1 cellular context compared by ENCODE assay signal in the genomic region with DNA sequence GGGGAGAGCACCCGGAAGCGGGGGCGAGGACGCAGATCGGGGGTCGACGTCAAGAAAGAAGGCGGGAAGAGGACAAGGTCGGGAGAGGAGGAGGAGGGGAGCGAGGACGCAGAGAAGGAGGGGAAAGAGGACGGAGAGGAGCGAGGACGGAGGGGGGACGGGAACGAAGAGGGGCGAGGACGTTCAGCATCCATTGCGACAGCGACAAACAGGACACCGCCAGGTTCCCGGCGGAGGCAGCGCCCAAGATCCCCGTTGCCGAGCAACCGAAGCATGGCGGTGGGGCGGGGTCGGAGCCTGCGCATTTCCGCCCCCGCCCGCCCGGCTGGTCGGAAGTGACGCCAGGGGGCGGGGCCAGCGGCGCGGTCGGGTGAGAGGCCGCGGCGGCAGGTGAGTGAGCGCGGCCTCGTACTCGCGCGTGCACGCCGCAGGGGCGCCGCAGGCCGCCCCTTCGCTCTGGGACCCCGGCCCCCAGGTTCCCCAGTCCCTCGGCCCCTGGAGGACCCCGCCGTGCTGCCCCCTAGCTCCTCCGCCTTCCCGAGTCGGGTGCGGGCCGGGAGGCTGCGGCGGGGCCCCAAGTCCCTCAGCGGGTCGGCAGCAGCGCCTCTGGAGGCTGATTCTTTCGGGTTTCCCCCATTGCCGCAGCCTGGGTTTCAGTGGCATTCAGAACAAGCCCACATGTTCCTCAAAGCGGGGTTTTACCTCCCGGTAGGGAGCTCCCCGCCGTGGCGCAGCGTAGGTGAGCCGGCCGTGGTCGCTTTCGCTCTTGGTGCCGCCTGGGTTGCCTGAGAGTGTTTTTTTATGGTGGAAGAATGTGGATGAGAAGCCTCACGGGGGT.
TF ChIP-seq lines count a peak whose summit lies in the region.

A gene with protein sequence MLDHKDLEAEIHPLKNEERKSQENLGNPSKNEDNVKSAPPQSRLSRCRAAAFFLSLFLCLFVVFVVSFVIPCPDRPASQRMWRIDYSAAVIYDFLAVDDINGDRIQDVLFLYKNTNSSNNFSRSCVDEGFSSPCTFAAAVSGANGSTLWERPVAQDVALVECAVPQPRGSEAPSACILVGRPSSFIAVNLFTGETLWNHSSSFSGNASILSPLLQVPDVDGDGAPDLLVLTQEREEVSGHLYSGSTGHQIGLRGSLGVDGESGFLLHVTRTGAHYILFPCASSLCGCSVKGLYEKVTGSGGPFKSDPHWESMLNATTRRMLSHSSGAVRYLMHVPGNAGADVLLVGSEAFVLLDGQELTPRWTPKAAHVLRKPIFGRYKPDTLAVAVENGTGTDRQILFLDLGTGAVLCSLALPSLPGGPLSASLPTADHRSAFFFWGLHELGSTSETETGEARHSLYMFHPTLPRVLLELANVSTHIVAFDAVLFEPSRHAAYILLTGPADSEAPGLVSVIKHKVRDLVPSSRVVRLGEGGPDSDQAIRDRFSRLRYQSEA (plus strand): TSS at position 354 of the 838 bp plus-strand sequence. CDS start 19,593 bp downstream, outside the sequence.

TF ChIP-seq in K562, 482 proteins besides CTCF, POLR2A, EP300 and RAD21 (continued from another document and continues in another):
- TF ChIP-seq SRSF3 (IDR thresholded peaks at IDR 0.05; ENCODE audit: insufficient read depth, low read length) (no peak), SMAD1 (IDR thresholded peaks at IDR 0.05; ENCODE audit: low read depth, low read length, partially characterized antibody) (no peak), FOXK2 (conservative IDR thresholded peaks at IDR 0.05 in 1 of 2, IDR thresholded peaks at IDR 0.05 in 1 of 2; ENCODE audit: low read depth in 2 of 2) (peak; percentile 67 to 80), RCOR1 (IDR thresholded peaks at IDR 0.05; ENCODE audit: borderline replicate concordance in 1 of 2, low read depth in 2 of 2, low read length in 2 of 2) (peak in 1 of 2 experiments; percentile 72; a peak in 1 of 4 replicates), EHMT2 (IDR thresholded peaks at IDR 0.05) (peak; percentile 11; the same call in 1 of the 2 replicates), GATAD2B (IDR thresholded peaks at IDR 0.05; ENCODE audit: borderline replicate concordance) (peak; percentile 86), ZNF79 (CRISPR knock-in tag; IDR thresholded peaks at IDR 0.05; ENCODE audit: low read depth) (no peak), E2F3 (CRISPR knock-in tag; IDR thresholded peaks at IDR 0.05) (no peak), MCM5 (IDR thresholded peaks at IDR 0.05; ENCODE audit: low read depth) (no peak), ZNF766 (CRISPR knock-in tag; conservative IDR thresholded peaks at IDR 0.05) (peak; percentile 46; the same call in 1 of the 2 replicates), ZNF274 (IDR thresholded peaks at IDR 0.05; ENCODE audit: borderline replicate concordance, low read depth, low read length) (no peak), POU5F1 (IDR thresholded peaks at IDR 0.05; ENCODE audit: borderline replicate concordance, low read depth, low read length, partially characterized antibody) (no peak), KDM1A (IDR thresholded peaks at IDR 0.05) (peak in 1 of 2 experiments; percentile 73; a peak in 3 of 4 replicates), FOXJ2 (tag; IDR thresholded peaks at IDR 0.05) (peak; percentile 71; the same call in 1 of the 2 replicates), ARID1B (IDR thresholded peaks at IDR 0.05) (peak; percentile 55), SRSF7 (optimal IDR thresholded peaks at IDR 0.05; ENCODE audit: low read depth, low read length) (no peak), NONO (IDR thresholded peaks at IDR 0.05; ENCODE audit: low read depth in 2 of 2, low read length in 1 of 2) (peak; percentile 62 to 87; a peak in 3 of 4 replicates), XRCC5 (IDR thresholded peaks at IDR 0.05; ENCODE audit: low read depth, low read length) (no peak), NR4A1 (CRISPR knock-in tag; IDR thresholded peaks at IDR 0.05) (no peak), NR4A1 (tag; IDR thresholded peaks at IDR 0.05) (no peak), SIN3B (IDR thresholded peaks at IDR 0.05; ENCODE audit: low read depth) (peak; percentile 66), ZNF217 (CRISPR knock-in tag; IDR thresholded peaks at IDR 0.05) (no peak), TEAD2 (tag; IDR thresholded peaks at IDR 0.05) (no peak), NUFIP1 (IDR thresholded peaks at IDR 0.05; ENCODE audit: partially characterized antibody) (no peak), ZEB2 (IDR thresholded peaks at IDR 0.05) (peak; percentile 53), ZSCAN29 (IDR thresholded peaks at IDR 0.05) (peak; percentile 73; the same call in 1 of the 2 replicates), TEAD4 (IDR thresholded peaks at IDR 0.05; ENCODE audit: low read length) (no peak), TEAD4 (CRISPR knock-in tag; IDR thresholded peaks at IDR 0.05; ENCODE audit: borderline replicate concordance) (no peak), NRF1 (conservative IDR thresholded peaks at IDR 0.05 in 1 of 2, IDR thresholded peaks at IDR 0.05 in 1 of 2) (peak; percentile 86 to 87), DIDO1 (tag; IDR thresholded peaks at IDR 0.05; ENCODE audit: low read depth) (no peak), HIVEP1 (CRISPR knock-in tag; IDR thresholded peaks at IDR 0.05) (no peak), NR2F6 (CRISPR knock-in tag; IDR thresholded peaks at IDR 0.05) (no peak), HMG20A (CRISPR knock-in tag; conservative IDR thresholded peaks at IDR 0.05) (no peak)
- TF ChIP-seq, protein P1, sequence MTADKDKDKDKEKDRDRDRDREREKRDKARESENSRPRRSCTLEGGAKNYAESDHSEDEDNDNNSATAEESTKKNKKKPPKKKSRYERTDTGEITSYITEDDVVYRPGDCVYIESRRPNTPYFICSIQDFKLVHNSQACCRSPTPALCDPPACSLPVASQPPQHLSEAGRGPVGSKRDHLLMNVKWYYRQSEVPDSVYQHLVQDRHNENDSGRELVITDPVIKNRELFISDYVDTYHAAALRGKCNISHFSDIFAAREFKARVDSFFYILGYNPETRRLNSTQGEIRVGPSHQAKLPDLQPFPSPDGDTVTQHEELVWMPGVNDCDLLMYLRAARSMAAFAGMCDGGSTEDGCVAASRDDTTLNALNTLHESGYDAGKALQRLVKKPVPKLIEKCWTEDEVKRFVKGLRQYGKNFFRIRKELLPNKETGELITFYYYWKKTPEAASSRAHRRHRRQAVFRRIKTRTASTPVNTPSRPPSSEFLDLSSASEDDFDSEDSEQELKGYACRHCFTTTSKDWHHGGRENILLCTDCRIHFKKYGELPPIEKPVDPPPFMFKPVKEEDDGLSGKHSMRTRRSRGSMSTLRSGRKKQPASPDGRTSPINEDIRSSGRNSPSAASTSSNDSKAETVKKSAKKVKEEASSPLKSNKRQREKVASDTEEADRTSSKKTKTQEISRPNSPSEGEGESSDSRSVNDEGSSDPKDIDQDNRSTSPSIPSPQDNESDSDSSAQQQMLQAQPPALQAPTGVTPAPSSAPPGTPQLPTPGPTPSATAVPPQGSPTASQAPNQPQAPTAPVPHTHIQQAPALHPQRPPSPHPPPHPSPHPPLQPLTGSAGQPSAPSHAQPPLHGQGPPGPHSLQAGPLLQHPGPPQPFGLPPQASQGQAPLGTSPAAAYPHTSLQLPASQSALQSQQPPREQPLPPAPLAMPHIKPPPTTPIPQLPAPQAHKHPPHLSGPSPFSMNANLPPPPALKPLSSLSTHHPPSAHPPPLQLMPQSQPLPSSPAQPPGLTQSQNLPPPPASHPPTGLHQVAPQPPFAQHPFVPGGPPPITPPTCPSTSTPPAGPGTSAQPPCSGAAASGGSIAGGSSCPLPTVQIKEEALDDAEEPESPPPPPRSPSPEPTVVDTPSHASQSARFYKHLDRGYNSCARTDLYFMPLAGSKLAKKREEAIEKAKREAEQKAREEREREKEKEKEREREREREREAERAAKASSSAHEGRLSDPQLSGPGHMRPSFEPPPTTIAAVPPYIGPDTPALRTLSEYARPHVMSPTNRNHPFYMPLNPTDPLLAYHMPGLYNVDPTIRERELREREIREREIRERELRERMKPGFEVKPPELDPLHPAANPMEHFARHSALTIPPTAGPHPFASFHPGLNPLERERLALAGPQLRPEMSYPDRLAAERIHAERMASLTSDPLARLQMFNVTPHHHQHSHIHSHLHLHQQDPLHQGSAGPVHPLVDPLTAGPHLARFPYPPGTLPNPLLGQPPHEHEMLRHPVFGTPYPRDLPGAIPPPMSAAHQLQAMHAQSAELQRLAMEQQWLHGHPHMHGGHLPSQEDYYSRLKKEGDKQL (CRISPR knock-in tag; IDR thresholded peaks at IDR 0.05; ENCODE audit: borderline replicate concordance) = no peak
- TF ChIP-seq, protein P2, sequence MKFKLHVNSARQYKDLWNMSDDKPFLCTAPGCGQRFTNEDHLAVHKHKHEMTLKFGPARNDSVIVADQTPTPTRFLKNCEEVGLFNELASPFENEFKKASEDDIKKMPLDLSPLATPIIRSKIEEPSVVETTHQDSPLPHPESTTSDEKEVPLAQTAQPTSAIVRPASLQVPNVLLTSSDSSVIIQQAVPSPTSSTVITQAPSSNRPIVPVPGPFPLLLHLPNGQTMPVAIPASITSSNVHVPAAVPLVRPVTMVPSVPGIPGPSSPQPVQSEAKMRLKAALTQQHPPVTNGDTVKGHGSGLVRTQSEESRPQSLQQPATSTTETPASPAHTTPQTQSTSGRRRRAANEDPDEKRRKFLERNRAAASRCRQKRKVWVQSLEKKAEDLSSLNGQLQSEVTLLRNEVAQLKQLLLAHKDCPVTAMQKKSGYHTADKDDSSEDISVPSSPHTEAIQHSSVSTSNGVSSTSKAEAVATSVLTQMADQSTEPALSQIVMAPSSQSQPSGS (CRISPR knock-in tag; IDR thresholded peaks at IDR 0.05) = no peak
- TF ChIP-seq, protein P3, sequence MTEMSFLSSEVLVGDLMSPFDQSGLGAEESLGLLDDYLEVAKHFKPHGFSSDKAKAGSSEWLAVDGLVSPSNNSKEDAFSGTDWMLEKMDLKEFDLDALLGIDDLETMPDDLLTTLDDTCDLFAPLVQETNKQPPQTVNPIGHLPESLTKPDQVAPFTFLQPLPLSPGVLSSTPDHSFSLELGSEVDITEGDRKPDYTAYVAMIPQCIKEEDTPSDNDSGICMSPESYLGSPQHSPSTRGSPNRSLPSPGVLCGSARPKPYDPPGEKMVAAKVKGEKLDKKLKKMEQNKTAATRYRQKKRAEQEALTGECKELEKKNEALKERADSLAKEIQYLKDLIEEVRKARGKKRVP (CRISPR knock-in tag; IDR thresholded peaks at IDR 0.05) = 0 out of 2 replicates have a peak, but pooled peaks have one; percentile 32
- TF ChIP-seq, protein P4, sequence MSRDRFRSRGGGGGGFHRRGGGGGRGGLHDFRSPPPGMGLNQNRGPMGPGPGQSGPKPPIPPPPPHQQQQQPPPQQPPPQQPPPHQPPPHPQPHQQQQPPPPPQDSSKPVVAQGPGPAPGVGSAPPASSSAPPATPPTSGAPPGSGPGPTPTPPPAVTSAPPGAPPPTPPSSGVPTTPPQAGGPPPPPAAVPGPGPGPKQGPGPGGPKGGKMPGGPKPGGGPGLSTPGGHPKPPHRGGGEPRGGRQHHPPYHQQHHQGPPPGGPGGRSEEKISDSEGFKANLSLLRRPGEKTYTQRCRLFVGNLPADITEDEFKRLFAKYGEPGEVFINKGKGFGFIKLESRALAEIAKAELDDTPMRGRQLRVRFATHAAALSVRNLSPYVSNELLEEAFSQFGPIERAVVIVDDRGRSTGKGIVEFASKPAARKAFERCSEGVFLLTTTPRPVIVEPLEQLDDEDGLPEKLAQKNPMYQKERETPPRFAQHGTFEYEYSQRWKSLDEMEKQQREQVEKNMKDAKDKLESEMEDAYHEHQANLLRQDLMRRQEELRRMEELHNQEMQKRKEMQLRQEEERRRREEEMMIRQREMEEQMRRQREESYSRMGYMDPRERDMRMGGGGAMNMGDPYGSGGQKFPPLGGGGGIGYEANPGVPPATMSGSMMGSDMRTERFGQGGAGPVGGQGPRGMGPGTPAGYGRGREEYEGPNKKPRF (IDR thresholded peaks at IDR 0.05; ENCODE audit: low read depth, low read length) = no peak
- TF ChIP-seq, protein P5, sequence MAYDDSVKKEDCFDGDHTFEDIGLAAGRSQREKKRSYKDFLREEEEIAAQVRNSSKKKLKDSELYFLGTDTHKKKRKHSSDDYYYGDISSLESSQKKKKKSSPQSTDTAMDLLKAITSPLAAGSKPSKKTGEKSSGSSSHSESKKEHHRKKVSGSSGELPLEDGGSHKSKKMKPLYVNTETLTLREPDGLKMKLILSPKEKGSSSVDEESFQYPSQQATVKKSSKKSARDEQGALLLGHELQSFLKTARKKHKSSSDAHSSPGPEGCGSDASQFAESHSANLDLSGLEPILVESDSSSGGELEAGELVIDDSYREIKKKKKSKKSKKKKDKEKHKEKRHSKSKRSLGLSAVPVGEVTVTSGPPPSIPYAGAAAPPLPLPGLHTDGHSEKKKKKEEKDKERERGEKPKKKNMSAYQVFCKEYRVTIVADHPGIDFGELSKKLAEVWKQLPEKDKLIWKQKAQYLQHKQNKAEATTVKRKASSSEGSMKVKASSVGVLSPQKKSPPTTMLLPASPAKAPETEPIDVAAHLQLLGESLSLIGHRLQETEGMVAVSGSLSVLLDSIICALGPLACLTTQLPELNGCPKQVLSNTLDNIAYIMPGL (CRISPR knock-in tag; IDR thresholded peaks at IDR 0.05) = peak; percentile 32; the same call in 1 of the 2 replicates
- TF ChIP-seq, protein P6, sequence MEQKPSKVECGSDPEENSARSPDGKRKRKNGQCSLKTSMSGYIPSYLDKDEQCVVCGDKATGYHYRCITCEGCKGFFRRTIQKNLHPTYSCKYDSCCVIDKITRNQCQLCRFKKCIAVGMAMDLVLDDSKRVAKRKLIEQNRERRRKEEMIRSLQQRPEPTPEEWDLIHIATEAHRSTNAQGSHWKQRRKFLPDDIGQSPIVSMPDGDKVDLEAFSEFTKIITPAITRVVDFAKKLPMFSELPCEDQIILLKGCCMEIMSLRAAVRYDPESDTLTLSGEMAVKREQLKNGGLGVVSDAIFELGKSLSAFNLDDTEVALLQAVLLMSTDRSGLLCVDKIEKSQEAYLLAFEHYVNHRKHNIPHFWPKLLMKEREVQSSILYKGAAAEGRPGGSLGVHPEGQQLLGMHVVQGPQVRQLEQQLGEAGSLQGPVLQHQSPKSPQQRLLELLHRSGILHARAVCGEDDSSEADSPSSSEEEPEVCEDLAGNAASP (IDR thresholded peaks at IDR 0.05) = no peak
- TF ChIP-seq, protein P7, sequence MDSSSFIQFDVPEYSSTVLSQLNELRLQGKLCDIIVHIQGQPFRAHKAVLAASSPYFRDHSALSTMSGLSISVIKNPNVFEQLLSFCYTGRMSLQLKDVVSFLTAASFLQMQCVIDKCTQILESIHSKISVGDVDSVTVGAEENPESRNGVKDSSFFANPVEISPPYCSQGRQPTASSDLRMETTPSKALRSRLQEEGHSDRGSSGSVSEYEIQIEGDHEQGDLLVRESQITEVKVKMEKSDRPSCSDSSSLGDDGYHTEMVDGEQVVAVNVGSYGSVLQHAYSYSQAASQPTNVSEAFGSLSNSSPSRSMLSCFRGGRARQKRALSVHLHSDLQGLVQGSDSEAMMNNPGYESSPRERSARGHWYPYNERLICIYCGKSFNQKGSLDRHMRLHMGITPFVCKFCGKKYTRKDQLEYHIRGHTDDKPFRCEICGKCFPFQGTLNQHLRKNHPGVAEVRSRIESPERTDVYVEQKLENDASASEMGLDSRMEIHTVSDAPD (CRISPR knock-in tag; IDR thresholded peaks at IDR 0.05) = no peak
- TF ChIP-seq, protein P8, sequence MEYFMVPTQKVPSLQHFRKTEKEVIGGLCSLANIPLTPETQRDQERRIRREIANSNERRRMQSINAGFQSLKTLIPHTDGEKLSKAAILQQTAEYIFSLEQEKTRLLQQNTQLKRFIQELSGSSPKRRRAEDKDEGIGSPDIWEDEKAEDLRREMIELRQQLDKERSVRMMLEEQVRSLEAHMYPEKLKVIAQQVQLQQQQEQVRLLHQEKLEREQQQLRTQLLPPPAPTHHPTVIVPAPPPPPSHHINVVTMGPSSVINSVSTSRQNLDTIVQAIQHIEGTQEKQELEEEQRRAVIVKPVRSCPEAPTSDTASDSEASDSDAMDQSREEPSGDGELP (CRISPR knock-in tag; IDR thresholded peaks at IDR 0.05; ENCODE audit: borderline replicate concordance) = peak; percentile 68; the same call in 1 of the 2 replicates
- TF ChIP-seq, protein P9, sequence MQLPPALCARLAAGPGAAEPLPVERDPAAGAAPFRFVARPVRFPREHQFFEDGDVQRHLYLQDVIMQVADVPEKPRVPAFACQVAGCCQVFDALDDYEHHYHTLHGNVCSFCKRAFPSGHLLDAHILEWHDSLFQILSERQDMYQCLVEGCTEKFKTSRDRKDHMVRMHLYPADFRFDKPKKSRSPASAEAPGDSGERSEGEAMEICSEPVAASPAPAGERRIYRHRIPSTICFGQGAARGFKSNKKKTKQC (CRISPR knock-in tag; IDR thresholded peaks at IDR 0.05) = no peak
